15 cellular contexts compared by ENCODE assay signal in genomic region chr6:90859612-90860011, GRCh38.
DNase-seq lines count a peak whose midpoint lies in the region; ATAC-seq and TF ChIP-seq lines count a peak whose summit lies in the region.
"Had no signal": no experiment of that assay in that cellular context is flagged by ENCODE, and none has a peak within 500 bp of the region (broad histone marks: within the 10 kb centered on the region; RNA-seq: fewer than 3 reads in every experiment).

No MANE protein-coding gene starts in this region.

- peaks cover 2% of the 10 kb centered on the region for H3K4me1 Mint-ChIP-seq in endodermal cell

- no peak overlapping the region for H3K4me3 Mint-ChIP-seq in endodermal cell
- H3K4me3 Mint-ChIP-seq: activated T-cell treated with anti-CD3 and anti-CD28 coated beads, Interleukin-2, amount 50 U/mL, for 72 hours had no signal

- peaks cover 1% of the 10 kb centered on the region for H3K27me3 Mint-ChIP-seq in endodermal cell (ENCODE audit: insufficient read depth)

- no peak overlapping the region for H3K4me2 ChIP-seq in OCI-LY3 (ENCODE audit: low read length)
- H3K4me2 ChIP-seq: KMS-11 had no signal

- no peak overlapping the region for H2AFZ ChIP-seq in OCI-LY3 (ENCODE audit: low read depth, low read length)

- no peak overlapping the region for H3K27ac Mint-ChIP-seq in endodermal cell
- H3K27ac Mint-ChIP-seq: activated T-cell treated with anti-CD3 and anti-CD28 coated beads, Interleukin-2, amount 50 U/mL, for 72 hours had no signal

- no peaks in the 10 kb centered on the region for H3K9me3 Mint-ChIP-seq in endodermal cell
- H3K9me3 Mint-ChIP-seq: activated T-cell treated with anti-CD3 and anti-CD28 coated beads, Interleukin-2, amount 50 U/mL, for 72 hours had no signal

- H3K9ac ChIP-seq in OCI-LY3 (ENCODE audit: low read length): no peak overlapping the region
- no peak overlapping the region for H3K9ac ChIP-seq in endodermal cell (ENCODE audit: extremely low read depth, low read length, poor library complexity, severe bottlenecking)
- H3K9ac ChIP-seq: KMS-11 had no signal

- DNase-seq in Ammon's horn (ENCODE audit: low spot score): peak; percentile 48
- peak; percentile 11 for DNase-seq in H4 (ENCODE audit: low spot score)
- no peak for DNase-seq in endodermal cell
- no peak for DNase-seq in stimulated activated CD8-positive, alpha-beta memory T cell treated with anti-CD3 and anti-CD28 coated beads, Interleukin-4, amount 100 ng/mL, for 48 hours
- no peak for DNase-seq in mucosa of gallbladder (ENCODE audit: low spot score)
- DNase-seq: activated CD4-positive, alpha-beta T cell treated with anti-CD3 and anti-CD28 coated beads for 4 hours; activated T-cell treated with anti-CD3 and anti-CD28 coated beads, Interleukin-2, amount 50 U/mL, for 72 hours; GF-D8; stimulated activated CD4-positive, alpha-beta T cell treated with anti-CD3 and anti-CD28 coated beads, Interleukin-1b, Interleukin-23, amount 100 ng/mL, for 48 hours; SW 1271 had no signal

- H3K4me3 ChIP-seq in OCI-LY3 (ENCODE audit: low read length) (no peak overlapping the region), endodermal cell (ENCODE audit: low read length) (no peak overlapping the region)
- H3K4me3 ChIP-seq: dorsolateral prefrontal cortex had no signal

- no peaks in the 10 kb centered on the region for H3K4me1 ChIP-seq in OCI-LY3 (ENCODE audit: low read length)
- no peaks in the 10 kb centered on the region for H3K4me1 ChIP-seq in endodermal cell (ENCODE audit: control insufficient read depth, insufficient read depth, low read length)

- H3K27ac ChIP-seq in OCI-LY3 (ENCODE audit: low read length) (no peak overlapping the region), endodermal cell (ENCODE audit: low read depth, low read length) (no peak overlapping the region)
- H3K27ac ChIP-seq: KMS-11 had no signal

- TF ChIP-seq CTCF in OCI-LY3 (IDR thresholded peaks at IDR 0.05; ENCODE audit: low read depth, low read length) (0 out of 2 replicates have a peak, but pooled peaks have one; percentile 6), endodermal cell (conservative IDR thresholded peaks at IDR 0.05) (peak; percentile 22)

- H3K36me3 ChIP-seq in OCI-LY3 (replicated peaks; ENCODE audit: low read depth, low read length): no peaks in the 10 kb centered on the region
- no peaks in the 10 kb centered on the region for H3K36me3 ChIP-seq in endodermal cell (ENCODE audit: control insufficient read depth, insufficient read depth, low read length)

- no peaks in the 10 kb centered on the region for H3K36me3 Mint-ChIP-seq in endodermal cell (ENCODE audit: low read depth)

- WGBS in endodermal cell (ENCODE audit: insufficient coverage in 1 of 2, insufficient read length in 1 of 2), 2 experiments: 74 to 85% methylated on average over 4 to 6 of the region's 6 CpGs

- no peaks in the 10 kb centered on the region for H3K79me2 ChIP-seq in OCI-LY3 (ENCODE audit: low read length)

- no peaks in the 10 kb centered on the region for H4K20me1 ChIP-seq in OCI-LY3 (ENCODE audit: insufficient read depth, low read length)

- H3K27me3 ChIP-seq in OCI-LY3 (ENCODE audit: low read depth, low read length) (no peaks in the 10 kb centered on the region), endodermal cell (ENCODE audit: control insufficient read depth, insufficient read depth, low read length, poor library complexity, severe bottlenecking) (no peaks in the 10 kb centered on the region)
- H3K27me3 ChIP-seq: dorsolateral prefrontal cortex had no signal

- H3K9me3 ChIP-seq in OCI-LY3 (ENCODE audit: insufficient read depth, low read length): no peaks in the 10 kb centered on the region
- H3K9me3 ChIP-seq in endodermal cell (ENCODE audit: control insufficient read depth, low read length): no peaks in the 10 kb centered on the region

- ATAC-seq in HG02870 (IDR thresholded peaks at IDR 0.05; ENCODE audit: unreplicated experiment) (no peak), GM21447 (IDR thresholded peaks at IDR 0.05; ENCODE audit: unreplicated experiment) (no peak)
- ATAC-seq: activated T-cell treated with anti-CD3 and anti-CD28 coated beads, Interleukin-2, amount 50 U/mL, for 72 hours had no signal

Comparison
In these comparisons a context has a peak if more than half of its experiments do, and no peak if none do; other contexts are left out.
1. DNase-seq: peak in Ammon's horn (single experiment) and H4 (single experiment); none in endodermal cell (single experiment), stimulated activated CD8-positive, alpha-beta memory T cell treated with anti-CD3 and anti-CD28 coated beads, Interleukin-4, amount 100 ng/mL, for 48 hours (single experiment) and mucosa of gallbladder (single experiment).